Comparison of ENCODE assay signal across 1 cellular context in the genomic region with DNA sequence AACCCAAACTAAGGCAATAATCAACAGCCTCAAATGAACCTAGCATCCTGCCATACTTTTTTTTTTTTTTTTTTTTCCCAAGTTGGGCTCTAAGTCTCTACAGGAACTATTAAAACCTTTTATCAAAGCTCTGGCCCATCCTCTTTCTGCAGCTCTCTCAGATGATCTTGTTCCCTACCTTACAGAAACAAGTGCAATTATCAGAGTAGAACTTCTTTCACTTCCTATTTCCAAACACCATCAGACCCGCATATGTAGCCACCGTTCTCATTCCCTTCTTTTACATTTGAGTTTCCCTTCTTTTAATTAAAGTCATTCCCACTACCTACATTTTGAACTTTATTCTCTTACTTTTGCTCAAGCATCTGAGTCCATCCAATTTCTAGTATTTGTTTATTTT.
TF ChIP-seq lines count a peak whose summit lies in the region.

No MANE protein-coding gene starts in this region.

TF ChIP-seq in GM23338, 12 proteins besides CTCF, POLR2A, EP300 and RAD21 (continued from another document):
- TF ChIP-seq, protein P1, sequence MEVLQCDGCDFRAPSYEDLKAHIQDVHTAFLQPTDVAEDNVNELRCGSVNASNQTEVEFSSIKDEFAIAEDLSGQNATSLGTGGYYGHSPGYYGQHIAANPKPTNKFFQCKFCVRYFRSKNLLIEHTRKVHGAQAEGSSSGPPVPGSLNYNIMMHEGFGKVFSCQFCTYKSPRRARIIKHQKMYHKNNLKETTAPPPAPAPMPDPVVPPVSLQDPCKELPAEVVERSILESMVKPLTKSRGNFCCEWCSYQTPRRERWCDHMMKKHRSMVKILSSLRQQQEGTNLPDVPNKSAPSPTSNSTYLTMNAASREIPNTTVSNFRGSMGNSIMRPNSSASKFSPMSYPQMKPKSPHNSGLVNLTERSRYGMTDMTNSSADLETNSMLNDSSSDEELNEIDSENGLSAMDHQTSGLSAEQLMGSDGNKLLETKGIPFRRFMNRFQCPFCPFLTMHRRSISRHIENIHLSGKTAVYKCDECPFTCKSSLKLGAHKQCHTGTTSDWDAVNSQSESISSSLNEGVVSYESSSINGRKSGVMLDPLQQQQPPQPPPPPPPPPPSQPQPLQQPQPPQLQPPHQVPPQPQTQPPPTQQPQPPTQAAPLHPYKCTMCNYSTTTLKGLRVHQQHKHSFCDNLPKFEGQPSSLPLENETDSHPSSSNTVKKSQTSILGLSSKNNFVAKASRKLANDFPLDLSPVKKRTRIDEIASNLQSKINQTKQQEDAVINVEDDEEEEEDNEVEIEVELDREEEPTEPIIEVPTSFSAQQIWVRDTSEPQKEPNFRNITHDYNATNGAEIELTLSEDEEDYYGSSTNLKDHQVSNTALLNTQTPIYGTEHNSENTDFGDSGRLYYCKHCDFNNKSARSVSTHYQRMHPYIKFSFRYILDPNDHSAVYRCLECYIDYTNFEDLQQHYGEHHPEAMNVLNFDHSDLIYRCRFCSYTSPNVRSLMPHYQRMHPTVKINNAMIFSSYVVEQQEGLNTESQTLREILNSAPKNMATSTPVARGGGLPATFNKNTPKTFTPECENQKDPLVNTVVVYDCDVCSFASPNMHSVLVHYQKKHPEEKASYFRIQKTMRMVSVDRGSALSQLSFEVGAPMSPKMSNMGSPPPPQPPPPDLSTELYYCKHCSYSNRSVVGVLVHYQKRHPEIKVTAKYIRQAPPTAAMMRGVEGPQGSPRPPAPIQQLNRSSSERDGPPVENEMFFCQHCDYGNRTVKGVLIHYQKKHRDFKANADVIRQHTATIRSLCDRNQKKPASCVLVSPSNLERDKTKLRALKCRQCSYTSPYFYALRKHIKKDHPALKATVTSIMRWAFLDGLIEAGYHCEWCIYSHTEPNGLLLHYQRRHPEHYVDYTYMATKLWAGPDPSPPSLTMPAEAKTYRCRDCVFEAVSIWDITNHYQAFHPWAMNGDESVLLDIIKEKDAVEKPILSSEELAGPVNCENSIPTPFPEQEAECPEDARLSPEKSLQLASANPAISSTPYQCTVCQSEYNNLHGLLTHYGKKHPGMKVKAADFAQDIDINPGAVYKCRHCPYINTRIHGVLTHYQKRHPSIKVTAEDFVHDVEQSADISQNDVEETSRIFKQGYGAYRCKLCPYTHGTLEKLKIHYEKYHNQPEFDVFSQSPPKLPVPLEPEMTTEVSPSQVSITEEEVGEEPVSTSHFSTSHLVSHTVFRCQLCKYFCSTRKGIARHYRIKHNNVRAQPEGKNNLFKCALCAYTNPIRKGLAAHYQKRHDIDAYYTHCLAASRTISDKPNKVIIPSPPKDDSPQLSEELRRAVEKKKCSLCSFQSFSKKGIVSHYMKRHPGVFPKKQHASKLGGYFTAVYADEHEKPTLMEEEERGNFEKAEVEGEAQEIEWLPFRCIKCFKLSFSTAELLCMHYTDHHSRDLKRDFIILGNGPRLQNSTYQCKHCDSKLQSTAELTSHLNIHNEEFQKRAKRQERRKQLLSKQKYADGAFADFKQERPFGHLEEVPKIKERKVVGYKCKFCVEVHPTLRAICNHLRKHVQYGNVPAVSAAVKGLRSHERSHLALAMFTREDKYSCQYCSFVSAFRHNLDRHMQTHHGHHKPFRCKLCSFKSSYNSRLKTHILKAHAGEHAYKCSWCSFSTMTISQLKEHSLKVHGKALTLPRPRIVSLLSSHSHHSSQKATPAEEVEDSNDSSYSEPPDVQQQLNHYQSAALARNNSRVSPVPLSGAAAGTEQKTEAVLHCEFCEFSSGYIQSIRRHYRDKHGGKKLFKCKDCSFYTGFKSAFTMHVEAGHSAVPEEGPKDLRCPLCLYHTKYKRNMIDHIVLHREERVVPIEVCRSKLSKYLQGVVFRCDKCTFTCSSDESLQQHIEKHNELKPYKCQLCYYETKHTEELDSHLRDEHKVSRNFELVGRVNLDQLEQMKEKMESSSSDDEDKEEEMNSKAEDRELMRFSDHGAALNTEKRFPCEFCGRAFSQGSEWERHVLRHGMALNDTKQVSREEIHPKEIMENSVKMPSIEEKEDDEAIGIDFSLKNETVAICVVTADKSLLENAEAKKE (CRISPR knock-in tag; IDR thresholded peaks at IDR 0.05): no peak
- no peak for TF ChIP-seq ETS1 (IDR thresholded peaks at IDR 0.05)
- no peak for TF ChIP-seq JUNB (IDR thresholded peaks at IDR 0.05; ENCODE audit: unreplicated experiment)
- no peak for TF ChIP-seq POLR2AphosphoS5 (IDR thresholded peaks at IDR 0.05; ENCODE audit: low read depth)
- no peak for TF ChIP-seq ZNF331 (CRISPR knock-in tag; IDR thresholded peaks at IDR 0.05; ENCODE audit: low read depth)
